ENCODE assay signal across 8 cellular contexts in the genomic region with DNA sequence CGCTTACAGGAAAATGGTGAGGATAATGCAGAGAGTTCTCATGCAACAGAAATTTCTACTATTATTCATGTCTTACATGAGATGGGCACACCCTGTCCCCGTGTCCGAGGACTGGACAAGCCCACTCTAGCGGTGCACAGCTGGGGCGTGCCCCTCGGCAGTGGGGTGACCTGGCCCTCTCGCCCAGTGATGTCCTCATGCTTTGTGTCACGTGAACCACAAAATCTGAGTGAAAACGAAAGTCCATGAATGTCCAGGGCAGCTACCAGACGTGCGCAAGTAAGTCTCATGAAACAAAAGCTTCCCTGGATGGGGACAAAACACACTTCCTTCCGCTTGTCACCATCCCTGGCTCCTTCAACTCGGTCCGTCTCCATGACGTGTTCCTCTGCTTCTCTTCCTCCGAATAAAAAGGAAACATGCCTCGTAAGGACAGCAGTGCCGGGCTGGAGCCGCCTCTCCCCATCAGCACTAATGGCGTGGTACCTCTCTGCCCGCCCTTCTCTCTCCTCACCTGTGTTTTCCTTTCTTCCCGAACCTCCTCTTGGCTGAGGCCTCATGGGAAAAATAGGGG. TPM values are rescaled to one million over a fixed set of nuclear protein-coding genes. Genes with fewer than 3 reads are reported as not detected.
DNase-seq lines count a peak whose midpoint lies in the region; ATAC-seq, FAIRE-seq and TF ChIP-seq lines count a peak whose summit lies in the region.

No MANE protein-coding gene starts in this region.

- no peaks in the 10 kb centered on the region for H3F3A ChIP-seq in SK-N-SH (replicated peaks; ENCODE audit: insufficient read depth)

- CTCF ChIA-PET in SK-N-SH (lab: Yijun Ruan, JAX): interaction anchor here (0.7 to 1.0 kb wide), 2 partner anchors 26 to 355 kb away, joined by 3 read pairs; no protein-coding TSS in a partner anchor
- CTCF ChIA-PET in HepG2 (lab: Yijun Ruan, JAX; ENCODE audit: low intra/inter-chr PET ratio, low total read pairs): no interaction called here

- no peaks in the 10 kb centered on the region for H3K9me3 ChIP-seq in SK-N-SH
- H3K9me3 ChIP-seq in body of pancreas: no peaks in the 10 kb centered on the region
- H3K9me3 ChIP-seq in HepG2 (ENCODE audit: low read length): no peaks in the 10 kb centered on the region
- H3K9me3 ChIP-seq in thyroid gland: no peaks in the 10 kb centered on the region

- DNase-seq in SK-N-SH: no peak
- DNase-seq in body of pancreas: no peak
- DNase-seq in HepG2 (ENCODE audit: low spot score): no peak
- no peak for DNase-seq in thyroid gland
- DNase-seq in glomerular visceral epithelial cell (ENCODE audit: extremely low spot score): no peak
- DNase-seq in foreskin melanocyte: no peak

- H2AFZ ChIP-seq in SK-N-SH (ENCODE audit: low read depth) (peak overlapping the region; percentile 83; the same call in 1 of the 2 replicates), HepG2 (ENCODE audit: low read length) (no peak overlapping the region)

- H3K27ac ChIP-seq in SK-N-SH (ENCODE audit: low read depth in 2 of 2, low read length in 1 of 2) (peak overlapping the region in 1 of 2 experiments; percentile 90; a peak in 2 of 4 replicates), body of pancreas (peak overlapping the region; percentile 37 to 90 (median 76)), HepG2 (ENCODE audit: extremely low read length, insufficient read depth, low read length) (no peak overlapping the region), thyroid gland (peak overlapping the region; percentile 40 to 74 (median 61))

- TF ChIP-seq EP300 in SK-N-SH (IDR thresholded peaks at IDR 0.05; ENCODE audit: borderline replicate concordance in 1 of 2, low read depth in 1 of 2, low read length in 1 of 2) (no peak), HepG2 (IDR thresholded peaks at IDR 0.05; ENCODE audit: low read depth in 2 of 2, low read length in 2 of 2) (no peak), HepG2 (CRISPR knock-in tag; IDR thresholded peaks at IDR 0.05; ENCODE audit: borderline replicate concordance) (no peak)

- 96% methylated on average over 22 of the region's 22 CpGs for WGBS in SK-N-SH (ENCODE audit: low lambda C conversion rate)
- WGBS in body of pancreas, 2 donors: 78 to 84% methylated on average over 22 of the region's 22 CpGs
- 79% methylated on average over 21 of the region's 22 CpGs for WGBS in HepG2 (ENCODE audit: low lambda C conversion rate)
- WGBS in thyroid gland, 2 donors: 77 to 81% methylated on average over 22 of the region's 22 CpGs

- H3K4me1 ChIP-seq in SK-N-SH (ENCODE audit: control insufficient read depth in 1 of 2, insufficient read depth in 2 of 2, low read depth in 1 of 2, low read length in 1 of 2): peaks cover 9 to 15% of the 10 kb centered on the region in 2 experiments; a peak in 3 of 4 replicates
- peaks cover 19% of the 10 kb centered on the region for H3K4me1 ChIP-seq in body of pancreas
- peaks cover 54% of the 10 kb centered on the region for H3K4me1 ChIP-seq in HepG2 (ENCODE audit: insufficient read depth, low read length)
- H3K4me1 ChIP-seq in thyroid gland: peaks cover 6 to 19% of the 10 kb centered on the region in 2 donors

- ATAC-seq in SK-N-SH treated with all-trans-retinoic acid at 6 μM for 48 hours (no peak), body of pancreas (no peak), HepG2 (no peak), HG02884 (IDR thresholded peaks at IDR 0.05; ENCODE audit: unreplicated experiment) (no peak)

- TF ChIP-seq RAD21 in SK-N-SH (IDR thresholded peaks at IDR 0.05; ENCODE audit: low read length) (no peak), HepG2 (CRISPR knock-in tag; IDR thresholded peaks at IDR 0.05) (no peak)

- TF ChIP-seq POLR2A in body of pancreas (IDR thresholded peaks at IDR 0.05): no peak
- TF ChIP-seq POLR2A in HepG2 (IDR thresholded peaks at IDR 0.05; ENCODE audit: insufficient read depth in 1 of 2, low read depth in 2 of 2, low read length in 2 of 2): no peak
- no peak for TF ChIP-seq POLR2A in thyroid gland (IDR thresholded peaks at IDR 0.05)

- H4K20me1 ChIP-seq in SK-N-SH (ENCODE audit: insufficient read depth) (no peaks in the 10 kb centered on the region), HepG2 (ENCODE audit: insufficient read depth, low read length) (no peaks in the 10 kb centered on the region)

- POLR2A ChIA-PET in SK-N-SH (lab: Yijun Ruan, JAX): no interaction called here
- POLR2A ChIA-PET in HepG2 (lab: Yijun Ruan, JAX): interaction anchor here (1.3 to 3.6 kb wide), 4 partner anchors 43 to 254 kb away, joined by 3 to 11 read pairs (median 8); partner anchors contain the start of genes ANKRD10 and NAXD

- no TSS peak for BruUV-seq in HepG2 (replicated peaks; lab: Mats Ljungman, UMichigan)

- TF ChIP-seq CTCF in SK-N-SH (IDR thresholded peaks at IDR 0.05) (no peak), body of pancreas (IDR thresholded peaks at IDR 0.05) (no peak), HepG2 (CRISPR knock-in tag; IDR thresholded peaks at IDR 0.05) (no peak), thyroid gland (IDR thresholded peaks at IDR 0.05) (no peak)

- no peaks in the 10 kb centered on the region for H3K27me3 ChIP-seq in SK-N-SH (ENCODE audit: insufficient read depth)
- H3K27me3 ChIP-seq in body of pancreas: no peaks in the 10 kb centered on the region
- peaks cover 0 to 16% of the 10 kb centered on the region in 2 experiments; a peak in 2 of 5 replicates for H3K27me3 ChIP-seq in HepG2 (ENCODE audit: control insufficient read depth in 1 of 2, insufficient read depth in 2 of 2, low read length in 2 of 2)
- no peaks in the 10 kb centered on the region for H3K27me3 ChIP-seq in thyroid gland

- H3K4me2 ChIP-seq in SK-N-SH (peak overlapping the region; percentile 63; the same call in 1 of the 2 replicates), HepG2 (ENCODE audit: low read depth, low read length) (peak overlapping the region; percentile 94)

- H3K79me2 ChIP-seq in SK-N-SH (ENCODE audit: insufficient read depth) (no peaks in the 10 kb centered on the region), HepG2 (ENCODE audit: insufficient read depth, low read length) (no peaks in the 10 kb centered on the region)

- FAIRE-seq in HepG2 (lab: Jason Lieb, UNC): no peak

- no peaks in the 10 kb centered on the region for H3K9me2 ChIP-seq in SK-N-SH

- no peaks in the 10 kb centered on the region for H3K36me3 ChIP-seq in SK-N-SH (replicated peaks in 1 of 2; ENCODE audit: control insufficient read depth in 1 of 2, insufficient read depth in 2 of 2, low read length in 1 of 2)
- no peaks in the 10 kb centered on the region for H3K36me3 ChIP-seq in body of pancreas (replicated peaks in 1 of 2; ENCODE audit: insufficient read depth in 1 of 2, low read depth in 2 of 2)
- no peaks in the 10 kb centered on the region for H3K36me3 ChIP-seq in HepG2 (replicated peaks in 1 of 2; ENCODE audit: control insufficient read depth in 1 of 2, insufficient read depth in 2 of 2, low read length in 2 of 2)
- H3K36me3 ChIP-seq in thyroid gland: no peaks in the 10 kb centered on the region

- intact Hi-C loops in body of pancreas (cut with DNase I) (no loop called here), HepG2 (cut with micrococcal nuclease; ENCODE audit: unreplicated experiment) (no loop called here), thyroid gland (cut with DNase I) (no loop called here)

- H3K9ac ChIP-seq in SK-N-SH: peak overlapping the region; percentile 37; the same call in 1 of the 2 replicates
- H3K9ac ChIP-seq in HepG2 (ENCODE audit: insufficient read depth, low read depth, low read length): peak overlapping the region; percentile 61; the same call in 1 of the 2 replicates

- in situ Hi-C loops in HepG2 (cut with HindIII; ENCODE audit: extremely low pct_ligation_motif_present, low pct_unique_long_range_greater_than_20kb): no loop called here

- H3K4me3 ChIP-seq in SK-N-SH (ENCODE audit: low read depth in 2 of 2, low read length in 1 of 2) (no peak overlapping the region), body of pancreas (no peak overlapping the region), HepG2 (replicated peaks in 1 of 3; ENCODE audit: insufficient read depth in 1 of 3, low read depth in 2 of 3, low read length in 3 of 3) (peak overlapping the region in 2 of 3 experiments; percentile 45 to 64; a peak in 3 of 6 replicates), thyroid gland (replicated peaks in 1 of 3) (peak overlapping the region in 1 of 3 donors; percentile 1)

TF ChIP-seq in SK-N-SH, 30 proteins besides CTCF, POLR2A, EP300 and RAD21 (continues in another document):
- TF ChIP-seq MEF2A (IDR thresholded peaks at IDR 0.05; ENCODE audit: borderline replicate concordance, low read depth) (no peak), TCF12 (IDR thresholded peaks at IDR 0.05) (no peak)

TF ChIP-seq in SK-N-SH treated with all-trans-retinoic acid at 6 μM for 48 hours, 23 proteins besides CTCF, POLR2A, EP300 and RAD21 (continues in another document):
- no peak for TF ChIP-seq TCF4 (CRISPR knock-in tag; IDR thresholded peaks at IDR 0.05; ENCODE audit: borderline replicate concordance)

TF ChIP-seq in HepG2, 621 proteins besides CTCF, POLR2A, EP300 and RAD21 (continues in another document):
- no peak for TF ChIP-seq ZNF510 (CRISPR knock-in tag; IDR thresholded peaks at IDR 0.05; ENCODE audit: low read depth)

RNA-seq across cellular contexts. Expression of gene ANKRD10, which starts 45.6 kb away (rescaled TPM):
- polyA plus RNA-seq in SK-N-SH (2012; rRNA removed) (53.2 and 77.8 TPM in 2 replicates), HepG2 (2011; rRNA removed) (102 and 115 TPM in 2 replicates)
- polyA plus RNA-seq in SK-N-SH (2012; cell fraction: cytosol; rRNA removed): 20.7 and 22.2 TPM in 2 replicates
- 274 and 444 TPM in 2 replicates for polyA plus RNA-seq in SK-N-SH (2012; cell fraction: nucleus; rRNA removed)
- total RNA-seq in body of pancreas (100 to 1,000 TPM; 117 to 124 TPM), HepG2 (2016; rRNA removed; fragmentation: Illumina TruSeq; extraction: Trizol) (59.6 and 108 TPM in 2 replicates), thyroid gland (100 to 1,000 TPM; 105 to 168 (median 135) TPM)
- 10.2 and 11.9 TPM in 2 replicates for total RNA-seq in HepG2 (2016; cell fraction: cytosol; rRNA removed; fragmentation: Illumina TruSeq; extraction: Trizol; ENCODE audit: low read depth)
- total RNA-seq in HepG2 (2016; cell fraction: insoluble cytoplasmic fraction; rRNA removed; fragmentation: Illumina TruSeq; extraction: Trizol): 59.3 and 98.0 TPM in 2 replicates
- 24.2 and 38.1 TPM in 2 replicates for total RNA-seq in HepG2 (2016; cell fraction: membrane; rRNA removed; fragmentation: Illumina TruSeq; extraction: Trizol)
- total RNA-seq in HepG2 (2016; cell fraction: nucleus; rRNA removed; fragmentation: Illumina TruSeq; extraction: Trizol): 241 and 262 TPM in 2 replicates
- 39.3 and 39.6 TPM in 2 replicates for polyA plus RNA-seq in HepG2 (2011; cell fraction: cytosol; rRNA removed)
- polyA plus RNA-seq in HepG2 (2011; cell fraction: nucleus; rRNA removed): 243 and 276 TPM in 2 replicates
- polyA plus RNA-seq in HepG2 (2012): 63.9 and 67.7 TPM in 2 replicates
- polyA plus RNA-seq in HepG2 (2016; cell fraction: cytosol; fragmentation: Illumina TruSeq; extraction: Trizol; ENCODE audit: low read depth): 5.5 and 5.7 TPM in 2 replicates
- polyA plus RNA-seq in HepG2 (2016; cell fraction: insoluble cytoplasmic fraction; fragmentation: Illumina TruSeq; extraction: Trizol; ENCODE audit: low read depth): 41.1 and 41.5 TPM in 2 replicates
- 14.4 and 23.2 TPM in 2 replicates for polyA plus RNA-seq in HepG2 (2016; cell fraction: membrane; fragmentation: Illumina TruSeq; extraction: Trizol; ENCODE audit: low read depth)
- 283 and 324 TPM in 2 replicates for polyA plus RNA-seq in HepG2 (2016; cell fraction: nucleus; fragmentation: Illumina TruSeq; extraction: Trizol; ENCODE audit: insufficient read depth, low read depth)
- 88.1 and 160 TPM in 2 replicates for polyA minus RNA-seq in HepG2 (2011; rRNA and poly(A)+ RNA removed; ENCODE audit: low replicate concordance)
- 46.2 and 49.6 TPM in 2 replicates for polyA minus RNA-seq in HepG2 (2011; cell fraction: cytosol; rRNA and poly(A)+ RNA removed)
- polyA minus RNA-seq in HepG2 (2011; cell fraction: nucleus; rRNA and poly(A)+ RNA removed): 521 and 529 TPM in 2 replicates

Comparison
In these comparisons a context has a peak if more than half of its experiments do, and no peak if none do; other contexts are left out.
1. H3K4me3 ChIP-seq: peak in HepG2 (2 of 3); none in SK-N-SH (0 of 2) and body of pancreas (0 of 2).